Comparison of ENCODE assay signal across 9 cellular contexts in the genomic region with DNA sequence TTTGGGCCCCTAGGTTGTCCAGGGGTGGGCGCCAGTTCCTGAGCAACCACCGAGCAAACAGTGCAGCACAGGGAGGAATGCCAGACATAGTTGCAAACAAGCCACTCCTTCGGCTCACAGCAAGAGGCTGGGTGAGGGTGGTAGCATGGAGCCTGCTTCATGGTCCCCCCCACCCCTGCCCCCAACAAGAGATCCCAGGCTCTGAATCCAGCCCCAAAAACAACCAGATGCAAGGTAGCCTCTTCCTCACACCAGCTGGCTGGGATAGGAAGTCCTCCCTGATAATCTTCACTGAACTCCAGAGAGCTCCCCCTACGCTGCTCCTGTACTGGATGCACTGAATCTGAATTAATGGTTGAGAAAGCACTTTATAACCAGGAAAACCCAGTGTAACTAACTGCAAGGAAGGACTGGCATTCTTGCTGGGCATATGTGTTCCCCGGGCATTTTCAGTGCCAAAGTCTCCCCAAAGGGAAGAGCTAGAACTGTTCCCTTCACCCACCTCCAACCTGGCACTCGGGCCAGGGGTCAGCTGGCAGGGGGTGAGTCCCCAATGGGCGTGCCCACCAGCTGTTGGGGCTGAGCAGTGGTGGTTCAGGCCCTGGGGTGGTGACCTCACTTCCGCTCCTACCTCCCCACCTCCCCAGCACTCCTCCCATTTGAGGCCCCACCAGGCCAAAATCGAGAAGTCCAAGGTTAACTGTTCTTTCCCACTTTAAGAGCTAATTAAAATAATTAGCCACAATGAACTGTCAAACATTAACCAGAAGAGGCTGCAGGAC. TPM values are rescaled to one million over a fixed set of nuclear protein-coding genes. Genes with fewer than 3 reads are reported as not detected.
DNase-seq lines count a peak whose midpoint lies in the region; ATAC-seq and TF ChIP-seq lines count a peak whose summit lies in the region.
"Had no signal": no experiment of that assay in that cellular context is flagged by ENCODE, and none has a peak within 500 bp of the region (broad histone marks: within the 10 kb centered on the region; RNA-seq: fewer than 3 reads in every experiment).

No MANE protein-coding gene starts in this region.

- H3K27me3 Mint-ChIP-seq in activated T-helper 2 cell treated with anti-CD3 and anti-CD28 coated beads, Interferon-gamma antibody, Interleukin-2, Interleukin-4, amounts not matched to agents 10 μg/mL and 5 μg/mL and 100 μg/mL, durations not matched to agents 14 hours and 24 hours and 36 hours (ENCODE audit: low read depth): no peaks in the 10 kb centered on the region

- no peaks in the 10 kb centered on the region for H3K36me3 ChIP-seq in hepatocyte (replicated peaks; ENCODE audit: insufficient read depth, low read depth)
- no peaks in the 10 kb centered on the region for H3K36me3 ChIP-seq in stomach
- H3K36me3 ChIP-seq: pancreas had no signal

- WGBS in hepatocyte (ENCODE audit: low lambda C conversion rate, missing lambda C conversion rate): 57% methylated on average over 9 of the region's 9 CpGs
- 12 to 52% (median 24%) methylated on average over 4 to 9 of the region's 9 CpGs for whole genome bisulfite sequencing in stomach, 5 donors

- H3K79me2 ChIP-seq in hepatocyte: peaks cover 42% of the 10 kb centered on the region

- no peak overlapping the region for H2AFZ ChIP-seq in hepatocyte

- H3K4me3 ChIP-seq in GM12875 (ENCODE audit: low read depth, low read length) (peak overlapping the region; percentile 82), NB4 (ENCODE audit: low read depth, low read length) (peak overlapping the region; percentile 69), hepatocyte (peak overlapping the region; percentile 77), stomach (peak overlapping the region; percentile 56 to 72 (median 60))

- H3K4me1 ChIP-seq in hepatocyte (ENCODE audit: insufficient read depth) (peaks cover 7% of the 10 kb centered on the region), stomach (peaks cover 6 to 60% (median 32%) of the 10 kb centered on the region in 4 donors)
- H3K4me1 ChIP-seq: pancreas had no signal

- DNase-seq in A172 (ENCODE audit: low spot score) (peak; percentile 26), NB4 (ENCODE audit: low read depth) (peak; percentile 82), hepatocyte (ENCODE audit: low spot score) (peak; percentile 46), stomach (no peak), hippocampal formation (lab: John Stamatoyannopoulos, UW) (no peak)
- DNase-seq in activated T-helper 2 cell treated with anti-CD3 and anti-CD28 coated beads, Interferon-gamma antibody, Interleukin-2, Interleukin-4, amounts not matched to agents 10 μg/mL and 5 μg/mL and 100 μg/mL, durations not matched to agents 14 hours and 24 hours and 36 hours (ENCODE audit: low spot score): peak; percentile 33

- peaks cover 33% of the 10 kb centered on the region for H3K4me1 Mint-ChIP-seq in activated T-helper 2 cell treated with anti-CD3 and anti-CD28 coated beads, Interferon-gamma antibody, Interleukin-2, Interleukin-4, amounts not matched to agents 10 μg/mL and 5 μg/mL and 100 μg/mL, durations not matched to agents 14 hours and 24 hours and 36 hours (ENCODE audit: low read depth)

- peak overlapping the region; percentile 94 for H3K4me3 Mint-ChIP-seq in activated T-helper 2 cell treated with anti-CD3 and anti-CD28 coated beads, Interferon-gamma antibody, Interleukin-2, Interleukin-4, amounts not matched to agents 10 μg/mL and 5 μg/mL and 100 μg/mL, durations not matched to agents 14 hours and 24 hours and 36 hours (ENCODE audit: low read depth)

- peak overlapping the region; percentile 76 for H3K4me2 ChIP-seq in hepatocyte

- H4K20me1 ChIP-seq in hepatocyte (ENCODE audit: insufficient read depth, poor library complexity, severe bottlenecking): no peaks in the 10 kb centered on the region

- intact Hi-C loops in activated T-helper 2 cell treated with anti-CD3 and anti-CD28 coated beads, Interferon-gamma antibody, Interleukin-2, Interleukin-4, amounts not matched to agents 10 μg/mL and 5 μg/mL and 100 μg/mL, durations not matched to agents 14 hours and 24 hours and 36 hours (cut with micrococcal nuclease): loop anchor here (1.0 kb wide), 1 partner anchor 17 kb away; no protein-coding TSS in a partner anchor
- intact Hi-C loops in stomach (cut with DNase I; ENCODE audit: low total_unique reads): no loop called here

- peak overlapping the region; percentile 99 for H3K27ac ChIP-seq in hepatocyte
- peak overlapping the region; percentile 92 to 96 (median 94) for H3K27ac ChIP-seq in stomach

- H3K36me3 Mint-ChIP-seq in activated T-helper 2 cell treated with anti-CD3 and anti-CD28 coated beads, Interferon-gamma antibody, Interleukin-2, Interleukin-4, amounts not matched to agents 10 μg/mL and 5 μg/mL and 100 μg/mL, durations not matched to agents 14 hours and 24 hours and 36 hours (ENCODE audit: low read depth): peaks cover 15% of the 10 kb centered on the region

- no peak for TF ChIP-seq POLR2A in NB4 (IDR thresholded peaks at IDR 0.05; ENCODE audit: extremely low read depth, insufficient read length)
- TF ChIP-seq POLR2A in stomach (IDR thresholded peaks at IDR 0.05): no peak

- peak overlapping the region; percentile 84 for H3K27ac Mint-ChIP-seq in activated T-helper 2 cell treated with anti-CD3 and anti-CD28 coated beads, Interferon-gamma antibody, Interleukin-2, Interleukin-4, amounts not matched to agents 10 μg/mL and 5 μg/mL and 100 μg/mL, durations not matched to agents 14 hours and 24 hours and 36 hours

- no peaks in the 10 kb centered on the region for H3K9me2 ChIP-seq in hepatocyte (replicated peaks; ENCODE audit: insufficient read depth)

- no peak for TF ChIP-seq CTCF in GM12875 (IDR thresholded peaks at IDR 0.05; ENCODE audit: borderline replicate concordance, insufficient read depth, low read depth, low read length)
- TF ChIP-seq CTCF in NB4 (IDR thresholded peaks at IDR 0.05; ENCODE audit: low read depth, low read length): no peak
- no peak for TF ChIP-seq CTCF in hepatocyte (IDR thresholded peaks at IDR 0.05; ENCODE audit: poor library complexity)
- TF ChIP-seq CTCF in stomach (IDR thresholded peaks at IDR 0.05): no peak

- H3K9me3 Mint-ChIP-seq in activated T-helper 2 cell treated with anti-CD3 and anti-CD28 coated beads, Interferon-gamma antibody, Interleukin-2, Interleukin-4, amounts not matched to agents 10 μg/mL and 5 μg/mL and 100 μg/mL, durations not matched to agents 14 hours and 24 hours and 36 hours: no peaks in the 10 kb centered on the region

- no peak for TF ChIP-seq EP300 in stomach (IDR thresholded peaks at IDR 0.05)

- peak; percentile 67 for ATAC-seq in HG02588 (IDR thresholded peaks at IDR 0.05; ENCODE audit: unreplicated experiment)

- H3K9me3 ChIP-seq in hepatocyte (ENCODE audit: low read depth) (no peaks in the 10 kb centered on the region), stomach (peaks cover 0 to 3% (median 0%) of the 10 kb centered on the region in 4 donors)
- H3K9me3 ChIP-seq: pancreas had no signal

- H3K27me3 ChIP-seq in hepatocyte (no peaks in the 10 kb centered on the region), stomach (no peaks in the 10 kb centered on the region)
- H3K27me3 ChIP-seq: pancreas had no signal

RNA-seq across cellular contexts. Expression of a gene that starts 1.5 kb away (rescaled TPM):
- 8.0 and 8.6 TPM in 2 replicates for total RNA-seq in A172 (2014; rRNA removed; shearing (Covaris generic))
- total RNA-seq in activated T-helper 2 cell treated with anti-CD3 and anti-CD28 coated beads, Interferon-gamma antibody, Interleukin-2, Interleukin-4, amounts not matched to agents 10 μg/mL and 5 μg/mL and 100 μg/mL, durations not matched to agents 14 hours and 24 hours and 36 hours: 31.8 and 33.6 TPM in 2 replicates
- total RNA-seq in hepatocyte (19.9 and 21.1 TPM in 2 replicates), stomach (10 to 100 TPM in 3 of 5 donors, 1 to 10 TPM in 2; 7.1 to 34.5 (median 19.6) TPM)
- polyA plus RNA-seq in hepatocyte (13.6 and 18.9 TPM in 2 replicates), stomach (10 to 100 TPM in 1 of 3 donors, 1 to 10 TPM in 2; 3.9 to 17.9 (median 7.0) TPM)

RNA-seq across cellular contexts. Expression of a gene that starts 56.8 kb away (rescaled TPM):
- 18.5 and 21.1 TPM in 2 replicates for total RNA-seq in A172 (2014; rRNA removed; shearing (Covaris generic))
- 48.7 and 51.1 TPM in 2 replicates for total RNA-seq in activated T-helper 2 cell treated with anti-CD3 and anti-CD28 coated beads, Interferon-gamma antibody, Interleukin-2, Interleukin-4, amounts not matched to agents 10 μg/mL and 5 μg/mL and 100 μg/mL, durations not matched to agents 14 hours and 24 hours and 36 hours
- 54.9 and 60.0 TPM in 2 replicates for total RNA-seq in hepatocyte
- 65.2 and 70.8 TPM in 2 replicates for polyA plus RNA-seq in hepatocyte
- 10 to 100 TPM in 4 of 5 donors, 1 to 10 TPM in 1; 2.9 to 29.6 (median 22.0) TPM for total RNA-seq in stomach
- 10 to 100 TPM; 24.7 to 33.5 (median 31.5) TPM for polyA plus RNA-seq in stomach

Comparison
In these comparisons a context has a peak if more than half of its experiments do, and no peak if none do; other contexts are left out.
1. DNase-seq: peak in A172 (single experiment), NB4 (single experiment), activated T-helper 2 cell treated with anti-CD3 and anti-CD28 coated beads, Interferon-gamma antibody, Interleukin-2, Interleukin-4, amounts not matched to agents 10 μg/mL and 5 μg/mL and 100 μg/mL, durations not matched to agents 14 hours and 24 hours and 36 hours (single experiment) and hepatocyte (single experiment); none in stomach (single experiment) and hippocampal formation (0 of 2).
2. Peak in every context shown above with its lines, with median percentiles within 50 percentile points of each other: H3K4me3 ChIP-seq.